8 cellular contexts compared by ENCODE assay signal in the genomic region with DNA sequence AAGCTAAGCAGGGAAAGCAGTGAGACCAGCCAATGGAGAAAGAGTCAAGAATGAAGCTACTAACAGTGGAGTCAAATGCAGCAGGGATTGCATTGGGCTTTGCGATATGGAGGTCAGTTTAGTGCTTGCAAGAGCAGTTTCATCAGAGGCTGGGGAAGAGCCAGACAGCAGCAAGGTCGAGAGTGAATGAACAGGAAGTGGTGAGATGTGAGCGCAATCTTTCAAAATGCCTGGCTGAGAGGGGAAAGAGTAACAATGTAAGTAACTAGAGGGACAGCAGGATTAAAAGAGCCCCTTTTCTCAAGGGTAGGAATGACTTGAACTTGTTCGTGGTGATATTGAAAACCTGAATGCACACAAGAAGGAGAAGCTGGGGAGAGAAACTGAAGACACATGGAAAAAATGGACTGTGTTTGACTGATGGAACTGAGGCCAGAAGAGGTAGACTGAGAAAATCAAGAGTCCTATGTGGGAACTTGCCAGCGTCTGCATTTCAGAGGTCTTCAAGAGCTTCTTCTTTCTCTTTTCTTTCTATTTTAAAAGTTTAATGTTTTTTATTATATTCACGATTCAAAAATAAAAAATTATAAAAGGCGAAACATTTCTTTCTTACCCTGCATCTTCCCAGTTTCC. TPM values are rescaled to one million over a fixed set of nuclear protein-coding genes. Genes with fewer than 3 reads are reported as not detected.
DNase-seq lines count a peak whose midpoint lies in the region; ATAC-seq and TF ChIP-seq lines count a peak whose summit lies in the region.

No MANE protein-coding gene starts in this region.

- H3K4me1 Mint-ChIP-seq in T-cell (peaks cover 37 to 47% (median 43%) of the 10 kb centered on the region in 3 donors), Caco-2 (ENCODE audit: low read depth, unreplicated experiment) (no peaks in the 10 kb centered on the region)

- intact Hi-C loops in Caco-2 (cut with micrococcal nuclease; ENCODE audit: unreplicated experiment) = no loop called here

- H3K27me3 ChIP-seq in Caco-2 (replicated peaks; ENCODE audit: control insufficient read depth, insufficient read depth, low read length) = no peaks in the 10 kb centered on the region

- DNase-seq in AG10803 (ENCODE audit: low read depth) (peak; percentile 76), T-cell (peak in 30 of 34 experiments; percentile 5 to 50 (median 16)), fibroblast of mammary gland (ENCODE audit: low read depth) (peak; percentile 76), Caco-2 (no peak), NCI-H1694 (lab: John Stamatoyannopoulos, UW) (no peak)

- no peaks in the 10 kb centered on the region for H3K36me3 ChIP-seq in Caco-2 (ENCODE audit: control insufficient read depth, insufficient read depth, low read length)

- H3K4me3 ChIP-seq in AG10803 (ENCODE audit: low read length) = no peak overlapping the region
- H3K4me3 ChIP-seq in fibroblast of mammary gland (ENCODE audit: control insufficient read depth, low read depth, low read length) = no peak overlapping the region
- H3K4me3 ChIP-seq in Caco-2 (ENCODE audit: low read depth, low read length) = no peak overlapping the region

- no peaks in the 10 kb centered on the region for H3K4me1 ChIP-seq in Caco-2

- BruUV-seq in Caco-2 (replicated peaks; lab: Mats Ljungman, UMichigan) = no TSS peak

- H3K27ac Mint-ChIP-seq in T-cell (peak overlapping the region; percentile 69 to 79), Caco-2 (ENCODE audit: unreplicated experiment) (no peak overlapping the region)

- no peaks in the 10 kb centered on the region for H3K9me3 ChIP-seq in Caco-2

- H3K9me3 Mint-ChIP-seq in T-cell (no peaks in the 10 kb centered on the region), Caco-2 (ENCODE audit: unreplicated experiment) (no peaks in the 10 kb centered on the region)

- H3K4me3 Mint-ChIP-seq in T-cell = peak overlapping the region in 1 of 3 donors; percentile 55
- H3K4me3 Mint-ChIP-seq in Caco-2 (ENCODE audit: unreplicated experiment) = no peak overlapping the region

- TF ChIP-seq CTCF in AG10803 (conservative IDR thresholded peaks at IDR 0.05; ENCODE audit: low read length) (no peak), fibroblast of mammary gland (conservative IDR thresholded peaks at IDR 0.05; ENCODE audit: control insufficient read depth, insufficient read depth, low read depth, low read length) (no peak), Caco-2 (IDR thresholded peaks at IDR 0.05; ENCODE audit: insufficient read depth in 1 of 2, low read depth in 1 of 2, low read length in 1 of 2, severe bottlenecking in 1 of 2, unreplicated experiment in 1 of 2) (no peak)

- CTCF ChIA-PET in T-cell (lab: Charles Lee) (interaction anchor here in 1 of 2 donors (0.7 to 0.9 kb wide), 2 partner anchors 39 to 79 kb away, joined by 3 to 4 read pairs; no protein-coding TSS in a partner anchor), Caco-2 (lab: Charles Lee) (no interaction called here)

- POLR2A ChIA-PET in T-cell (lab: Charles Lee) (interaction anchor here in 1 of 2 donors (0.6 to 0.7 kb wide), 2 partner anchors 14 to 20 kb away, joined by 3 read pairs; no protein-coding TSS in a partner anchor), Caco-2 (lab: Charles Lee) (no interaction called here)

- H3K36me3 Mint-ChIP-seq in T-cell = no peaks in the 10 kb centered on the region
- H3K36me3 Mint-ChIP-seq in Caco-2 (ENCODE audit: insufficient read depth, unreplicated experiment) = no peaks in the 10 kb centered on the region

- H3K27me3 Mint-ChIP-seq in T-cell (no peaks in the 10 kb centered on the region), Caco-2 (ENCODE audit: insufficient read depth, unreplicated experiment) (peaks cover 2% of the 10 kb centered on the region)

- peak; percentile 95 for ATAC-seq in GM18909 (IDR thresholded peaks at IDR 0.05; ENCODE audit: poor library complexity, unreplicated experiment)
- ATAC-seq in HG03097 (IDR thresholded peaks at IDR 0.05; ENCODE audit: low FRiP score, unreplicated experiment) = peak; percentile 65
- peak; percentile 82 to 93 (median 92) for ATAC-seq in T-cell (replicated peaks in 1 of 4)
- no peak for ATAC-seq in GM19463 (IDR thresholded peaks at IDR 0.05; ENCODE audit: unreplicated experiment)

RNA-seq across cellular contexts. Expression of a gene that starts 30.6 kb away (rescaled TPM):
- total RNA-seq in T-cell = 1 to 10 TPM; 4.3 to 8.4 (median 5.9) TPM
- 14.8 and 16.1 TPM in 2 replicates for total RNA-seq in Caco-2 (2022)

RNA-seq across cellular contexts. Expression of a gene that starts 40.5 kb away (rescaled TPM):
- total RNA-seq in T-cell (10 to 100 TPM; 95.0 to 99.9 (median 97.2) TPM), Caco-2 (2022) (60.3 and 74.7 TPM in 2 replicates)

Comparison
In these comparisons a context has a peak if more than half of its experiments do, and no peak if none do; other contexts are left out.
1. DNase-seq: peak in AG10803 (single experiment), T-cell (30 of 34) and fibroblast of mammary gland (single experiment); none in Caco-2 (0 of 2) and NCI-H1694 (single experiment).